38 cellular contexts compared by ENCODE assay signal in the genomic region with DNA sequence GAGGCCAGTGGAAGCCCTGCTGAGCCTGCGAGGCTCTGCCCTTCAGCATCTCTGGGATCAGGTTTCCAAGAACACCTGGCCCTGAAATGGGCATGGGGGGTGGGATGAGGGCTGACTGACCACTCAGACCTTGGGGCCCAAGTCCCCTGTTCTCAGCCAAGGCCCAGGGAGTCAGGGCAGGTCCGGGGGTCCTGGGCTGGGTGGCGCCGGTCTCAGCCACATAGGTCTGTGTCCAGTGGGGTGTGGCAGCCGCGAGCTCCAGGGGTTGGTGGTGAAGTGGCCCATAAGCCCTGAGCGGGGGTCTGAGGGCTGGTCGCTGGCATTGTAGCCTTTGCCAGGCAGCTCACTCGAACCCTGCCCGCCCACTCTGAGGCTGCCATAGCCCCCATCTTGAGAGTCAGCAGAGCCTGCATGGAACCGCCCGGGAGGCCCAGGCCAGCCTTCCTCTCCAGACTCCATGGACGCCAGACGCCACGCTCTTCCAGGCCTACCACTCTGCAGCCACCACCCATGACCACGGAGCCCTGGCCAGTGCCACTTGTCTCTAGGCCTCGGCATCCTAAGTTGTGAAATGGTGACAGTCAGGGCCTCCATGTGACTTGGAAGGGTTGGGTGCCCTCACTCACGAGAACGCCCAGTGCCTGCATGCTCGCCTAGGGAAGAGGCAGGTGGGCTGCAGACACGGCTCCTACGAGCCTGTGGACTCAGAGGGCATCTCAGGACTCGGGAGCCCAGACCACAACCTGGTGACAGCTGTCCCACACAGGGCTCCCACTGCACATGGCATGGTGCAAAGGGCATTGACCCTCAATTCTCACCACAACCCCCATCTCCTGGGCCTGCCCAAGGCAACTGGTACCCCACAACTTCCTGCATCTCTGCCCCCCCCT. TPM values are rescaled to one million over a fixed set of nuclear protein-coding genes. Genes with fewer than 3 reads are reported as not detected.
"Had no signal": no experiment of that assay in that cellular context is flagged by ENCODE, and none has a peak within 500 bp of the region (broad histone marks: within the 10 kb centered on the region; RNA-seq: fewer than 3 reads in every experiment).

No MANE protein-coding gene starts in this region.

- H3K27me3 ChIP-seq: brain microvascular endothelial cell had no signal

- DNase-seq: activated B cell treated with CpG ODN at 0.5 μM for 24 hours; activated CD4-positive, alpha-beta T cell treated with anti-CD3 and anti-CD28 coated beads for 48 hours; activated CD4-positive, alpha-beta T cell treated with anti-CD3 and anti-CD28 coated beads, Interleukin-2, amount 50 U/mL, for 1 hour; activated CD4-positive, alpha-beta T cell treated with anti-CD3 and anti-CD28 coated beads, Interleukin-2, amount 50 U/mL, for 48 hours; activated CD8-positive, alpha-beta memory T cell treated with anti-CD3 and anti-CD28 coated beads for 24 hours; activated CD8-positive, alpha-beta T cell treated with anti-CD3 and anti-CD28 coated beads for 36 hours; activated effector memory CD4-positive, alpha-beta T cell treated with Interleukin-2 at 50 U/mL for 16 hours; activated gamma-delta T cell treated with Interleukin-2 at 50 U/mL for 16 hours; activated naive CD4-positive, alpha-beta T cell treated with anti-CD3 and anti-CD28 coated beads, Interleukin-2, amount 50 U/mL, for 16 hours; activated naive CD4-positive, alpha-beta T cell treated with Interleukin-2 at 50 U/mL for 16 hours; activated T-cell treated with anti-CD3 and anti-CD28 coated beads, Interleukin-2, amount 50 U/mL, for 4 hours; amniotic stem cell; anterior cingulate cortex; brain microvascular endothelial cell; caudate nucleus; cortex of kidney; dermis blood vessel endothelial cell; effector CD4-positive, alpha-beta T cell; effector memory CD8-positive, alpha-beta T cell; erythroblast; esophagus squamous epithelium; foreskin melanocyte; T-helper 1 cell; T-helper 17 cell; T1000; WERI-Rb-1 had no signal

- H3K4me1 Mint-ChIP-seq: activated B cell treated with CpG ODN at 0.5 μM for 24 hours; activated T-helper 17 cell treated with anti-CD3 and anti-CD28 coated beads, Interleukin-2, amount 50 U/mL, for 72 hours; T-helper 17 cell had no signal

- H3K27ac ChIP-seq: brain microvascular endothelial cell, esophagus squamous epithelium, gastroesophageal sphincter, WERI-Rb-1 had no signal

- H3K27me3 Mint-ChIP-seq: activated CD8-positive, alpha-beta T cell treated with anti-CD3 and anti-CD28 coated beads for 36 hours; activated naive CD8-positive, alpha-beta T cell had no signal

- H3K36me3 ChIP-seq: brain microvascular endothelial cell, esophagus squamous epithelium, gastroesophageal sphincter, WERI-Rb-1 had no signal

- ATAC-seq: activated CD4-positive, CD25-positive, alpha-beta regulatory T cell treated with anti-CD3 and anti-CD28 coated beads, Interleukin-2, amount 50 U/mL, for 24 hours; activated CD8-positive, alpha-beta T cell treated with anti-CD3 and anti-CD28 coated beads for 36 hours; activated T-cell treated with anti-CD3 and anti-CD28 coated beads, Interleukin-2, amount 50 U/mL, for 4 hours; activated T-helper 17 cell treated with anti-CD3 and anti-CD28 coated beads, Interleukin-2, amount 50 U/mL, for 72 hours; effector memory CD8-positive, alpha-beta T cell; gastroesophageal sphincter; T-helper 17 cell had no signal

- H3K4me3 ChIP-seq: esophagus squamous epithelium, gastroesophageal sphincter had no signal

- H3K27ac Mint-ChIP-seq: activated B cell treated with CpG ODN at 0.5 μM for 24 hours; activated CD8-positive, alpha-beta T cell treated with anti-CD3 and anti-CD28 coated beads for 36 hours; activated naive CD8-positive, alpha-beta T cell; activated T-helper 17 cell treated with anti-CD3 and anti-CD28 coated beads, Interleukin-2, amount 50 U/mL, for 72 hours; effector memory CD8-positive, alpha-beta T cell; T-helper 17 cell; T-helper 2 cell treated with Interferon-gamma antibody and Interleukin-4, amounts not matched to agents 5 μg/mL and 100 μg/mL, for 36 hours had no signal

- FAIRE-seq: astrocyte, colon had no signal

- H3K4me3 Mint-ChIP-seq: activated B cell treated with CpG ODN at 0.5 μM for 24 hours; activated CD8-positive, alpha-beta T cell treated with anti-CD3 and anti-CD28 coated beads for 36 hours; activated naive CD8-positive, alpha-beta T cell; activated T-cell treated with anti-CD3 and anti-CD28 coated beads, Interleukin-2, amount 50 U/mL, for 4 hours; activated T-helper 17 cell treated with anti-CD3 and anti-CD28 coated beads, Interleukin-2, amount 50 U/mL, for 72 hours; effector memory CD8-positive, alpha-beta T cell; T-helper 17 cell; T-helper 2 cell treated with Interferon-gamma antibody and Interleukin-4, amounts not matched to agents 5 μg/mL and 100 μg/mL, for 36 hours had no signal

- H3K4me1 ChIP-seq: esophagus squamous epithelium had no signal

RNA-seq across cellular contexts. Expression of a gene that starts 6.7 kb away (rescaled TPM):
- total RNA-seq: activated B cell treated with CpG ODN at 0.5 μM for 24 hours; activated CD8-positive, alpha-beta T cell treated with anti-CD3 and anti-CD28 coated beads for 36 hours; activated T-cell treated with anti-CD3 and anti-CD28 coated beads, Interleukin-2, amount 50 U/mL, for 4 hours; activated T-helper 17 cell treated with anti-CD3 and anti-CD28 coated beads, Interleukin-2, amount 50 U/mL, for 72 hours; astrocyte; chondrocyte; dermis blood vessel endothelial cell; esophagus squamous epithelium; fibroblast of lung; fibroblast of villous mesenchyme; gastroesophageal sphincter; glomerular endothelial cell had no signal
- polyA plus RNA-seq: fibroblast of lung had no signal

RNA-seq across cellular contexts. Expression of a gene that starts 20.3 kb away (rescaled TPM):
- total RNA-seq: activated B cell treated with CpG ODN at 0.5 μM for 24 hours; activated CD8-positive, alpha-beta T cell treated with anti-CD3 and anti-CD28 coated beads for 36 hours; activated T-cell treated with anti-CD3 and anti-CD28 coated beads, Interleukin-2, amount 50 U/mL, for 4 hours; activated T-helper 17 cell treated with anti-CD3 and anti-CD28 coated beads, Interleukin-2, amount 50 U/mL, for 72 hours; astrocyte; chondrocyte; dermis blood vessel endothelial cell; esophagus squamous epithelium; fibroblast of lung; fibroblast of villous mesenchyme; gastroesophageal sphincter; glomerular endothelial cell; T-helper 17 cell had no signal
- polyA plus RNA-seq: adipose tissue, fibroblast of lung had no signal
